Comparison of ENCODE assay signal across 36 cellular contexts in the genomic region with DNA sequence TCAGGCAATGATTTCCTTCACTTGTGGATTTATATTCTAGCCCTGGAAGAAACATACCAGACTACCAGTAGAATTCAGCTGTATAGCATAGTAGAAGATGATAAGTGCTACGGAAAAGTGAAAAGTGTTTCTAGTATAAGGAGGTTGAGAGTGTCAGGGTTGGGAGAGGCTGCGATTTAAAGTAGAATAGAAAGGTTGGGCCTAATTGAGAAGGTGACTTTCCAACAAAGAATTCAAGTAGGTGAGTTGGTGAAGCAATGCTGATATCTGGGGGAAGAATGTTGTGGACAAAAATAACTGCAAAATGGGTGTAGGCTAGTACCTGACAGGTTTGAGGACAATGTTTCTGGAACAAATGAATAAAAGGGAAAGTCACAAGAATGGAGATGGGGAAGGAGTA. TPM values are rescaled to one million over a fixed set of nuclear protein-coding genes. Genes with fewer than 3 reads are reported as not detected.
"Had no signal": no experiment of that assay in that cellular context is flagged by ENCODE, and none has a peak within 500 bp of the region (broad histone marks: within the 10 kb centered on the region; RNA-seq: fewer than 3 reads in every experiment).

No MANE protein-coding gene starts in this region.

- DNase-seq: activated B cell treated with CpG ODN at 0.5 μM for 24 hours; activated CD4-positive, alpha-beta T cell treated with anti-CD3 and anti-CD28 coated beads for 48 hours; activated CD4-positive, alpha-beta T cell treated with anti-CD3 and anti-CD28 coated beads, Interleukin-2, amount 50 U/mL, for 1 hour; activated CD4-positive, alpha-beta T cell treated with anti-CD3 and anti-CD28 coated beads, Interleukin-2, amount 50 U/mL, for 48 hours; activated CD8-positive, alpha-beta memory T cell treated with anti-CD3 and anti-CD28 coated beads for 24 hours; activated CD8-positive, alpha-beta T cell treated with anti-CD3 and anti-CD28 coated beads for 36 hours; activated effector memory CD4-positive, alpha-beta T cell treated with Interleukin-2 at 50 U/mL for 16 hours; activated naive CD4-positive, alpha-beta T cell treated with anti-CD3 and anti-CD28 coated beads for 36 hours; activated naive CD8-positive, alpha-beta T cell treated with anti-CD3 and anti-CD28 coated beads for 36 hours; activated naive CD8-positive, alpha-beta T cell treated with anti-CD3 and anti-CD28 coated beads, Interleukin-2, amount 50 U/mL, for 24 hours; activated T-cell treated with anti-CD3 and anti-CD28 coated beads, Interleukin-2, amount 50 U/mL, for 4 hours; adrenal gland; amygdala; aorta; body of pancreas; central memory CD4-positive, alpha-beta T cell; cerebellar nuclear complex; colonic mucosa; effector CD8-positive, alpha-beta T cell; erythroblast; gastrocnemius medialis; glutamatergic neuron; T-helper 1 cell; T-helper 17 cell; T1000; WERI-Rb-1 had no signal

- H3K9me3 ChIP-seq: adrenal gland, body of pancreas, colonic mucosa, esophagus muscularis mucosa, gastrocnemius medialis had no signal

- ATAC-seq: activated CD4-positive, CD25-positive, alpha-beta regulatory T cell treated with anti-CD3 and anti-CD28 coated beads, Interleukin-2, amount 50 U/mL, for 24 hours; activated CD8-positive, alpha-beta T cell treated with anti-CD3 and anti-CD28 coated beads for 36 hours; activated naive CD8-positive, alpha-beta T cell treated with anti-CD3 and anti-CD28 coated beads, Interleukin-2, amount 50 U/mL, for 24 hours; activated T-cell treated with anti-CD3 and anti-CD28 coated beads, Interleukin-2, amount 50 U/mL, for 4 hours; activated T-helper 17 cell treated with anti-CD3 and anti-CD28 coated beads, Interleukin-2, amount 50 U/mL, for 72 hours; body of pancreas; foreskin keratinocyte; gastrocnemius medialis; T-helper 17 cell had no signal

- H3K4me3 ChIP-seq: adrenal gland, body of pancreas, cardiac muscle cell, colonic mucosa, esophagus muscularis mucosa, gastrocnemius medialis had no signal

- H3K36me3 ChIP-seq: adrenal gland, cardiac muscle cell, colonic mucosa, esophagus muscularis mucosa, gastrocnemius medialis, WERI-Rb-1 had no signal

- H3K27ac Mint-ChIP-seq: activated B cell treated with CpG ODN at 0.5 μM for 24 hours; activated CD8-positive, alpha-beta T cell treated with anti-CD3 and anti-CD28 coated beads for 36 hours; activated naive CD4-positive, alpha-beta T cell treated with anti-CD3 and anti-CD28 coated beads for 36 hours; activated naive CD4-positive, alpha-beta T cell treated with anti-CD3 and anti-CD28 coated beads, Interleukin-2, amount 50 U/mL, for 24 hours; activated naive CD8-positive, alpha-beta T cell treated with anti-CD3 and anti-CD28 coated beads for 36 hours; activated naive CD8-positive, alpha-beta T cell treated with anti-CD3 and anti-CD28 coated beads, Interleukin-2, amount 50 U/mL, for 24 hours; activated T-helper 17 cell treated with anti-CD3 and anti-CD28 coated beads, Interleukin-2, amount 50 U/mL, for 72 hours; T-helper 17 cell; T-helper 2 cell treated with Interferon-gamma antibody and Interleukin-4, amounts not matched to agents 5 μg/mL and 100 μg/mL, for 36 hours had no signal

- H3K9me3 Mint-ChIP-seq: activated B cell treated with CpG ODN at 0.5 μM for 24 hours; activated CD8-positive, alpha-beta T cell treated with anti-CD3 and anti-CD28 coated beads for 36 hours; activated naive CD4-positive, alpha-beta T cell treated with anti-CD3 and anti-CD28 coated beads for 36 hours; activated naive CD4-positive, alpha-beta T cell treated with anti-CD3 and anti-CD28 coated beads, Interleukin-2, amount 50 U/mL, for 24 hours; activated naive CD8-positive, alpha-beta T cell treated with anti-CD3 and anti-CD28 coated beads for 36 hours; activated naive CD8-positive, alpha-beta T cell treated with anti-CD3 and anti-CD28 coated beads, Interleukin-2, amount 50 U/mL, for 24 hours; activated T-cell treated with anti-CD3 and anti-CD28 coated beads, Interleukin-2, amount 50 U/mL, for 4 hours; activated T-helper 17 cell treated with anti-CD3 and anti-CD28 coated beads, Interleukin-2, amount 50 U/mL, for 72 hours; T-helper 2 cell treated with Interferon-gamma antibody and Interleukin-4, amounts not matched to agents 5 μg/mL and 100 μg/mL, for 36 hours had no signal

- H3K27ac ChIP-seq: adrenal gland, body of pancreas, cardiac muscle cell, colonic mucosa, esophagus muscularis mucosa, foreskin keratinocyte, gastrocnemius medialis, WERI-Rb-1 had no signal

- H3K27me3 ChIP-seq: adrenal gland, body of pancreas, cardiac muscle cell, colonic mucosa, esophagus muscularis mucosa, foreskin keratinocyte, gastrocnemius medialis had no signal

- H3K4me3 Mint-ChIP-seq: activated B cell treated with CpG ODN at 0.5 μM for 24 hours; activated CD8-positive, alpha-beta T cell treated with anti-CD3 and anti-CD28 coated beads for 36 hours; activated naive CD4-positive, alpha-beta T cell treated with anti-CD3 and anti-CD28 coated beads for 36 hours; activated naive CD4-positive, alpha-beta T cell treated with anti-CD3 and anti-CD28 coated beads, Interleukin-2, amount 50 U/mL, for 24 hours; activated naive CD8-positive, alpha-beta T cell treated with anti-CD3 and anti-CD28 coated beads for 36 hours; activated naive CD8-positive, alpha-beta T cell treated with anti-CD3 and anti-CD28 coated beads, Interleukin-2, amount 50 U/mL, for 24 hours; activated T-cell treated with anti-CD3 and anti-CD28 coated beads, Interleukin-2, amount 50 U/mL, for 4 hours; activated T-helper 17 cell treated with anti-CD3 and anti-CD28 coated beads, Interleukin-2, amount 50 U/mL, for 72 hours; T-helper 17 cell; T-helper 2 cell treated with Interferon-gamma antibody and Interleukin-4, amounts not matched to agents 5 μg/mL and 100 μg/mL, for 36 hours had no signal

- H3K36me3 Mint-ChIP-seq: activated naive CD4-positive, alpha-beta T cell treated with anti-CD3 and anti-CD28 coated beads, Interleukin-2, amount 50 U/mL, for 24 hours; activated naive CD8-positive, alpha-beta T cell treated with anti-CD3 and anti-CD28 coated beads for 36 hours had no signal

- H3K27me3 Mint-ChIP-seq: activated T-helper 17 cell treated with anti-CD3 and anti-CD28 coated beads, Interleukin-2, amount 50 U/mL, for 72 hours; T-helper 17 cell had no signal

- H3K4me1 ChIP-seq: adrenal gland, body of pancreas, colonic mucosa, esophagus muscularis mucosa had no signal

- FAIRE-seq: endometrium, endothelial cell of umbilical vein had no signal

RNA-seq across cellular contexts. Expression of gene TMEM207, which starts 22.6 kb away (rescaled TPM):
- total RNA-seq: activated B cell treated with CpG ODN at 0.5 μM for 24 hours; activated CD8-positive, alpha-beta T cell treated with anti-CD3 and anti-CD28 coated beads for 36 hours; activated naive CD4-positive, alpha-beta T cell treated with anti-CD3 and anti-CD28 coated beads for 36 hours; activated naive CD8-positive, alpha-beta T cell treated with anti-CD3 and anti-CD28 coated beads for 36 hours; activated T-cell treated with anti-CD3 and anti-CD28 coated beads, Interleukin-2, amount 50 U/mL, for 4 hours; activated T-helper 17 cell treated with anti-CD3 and anti-CD28 coated beads, Interleukin-2, amount 50 U/mL, for 72 hours; adrenal gland; aorta; body of pancreas; cardiac muscle cell; colonic mucosa; dermis microvascular lymphatic vessel endothelial cell; endothelial cell of umbilical vein; esophagus muscularis mucosa; foreskin keratinocyte; gastrocnemius medialis; T-helper 17 cell had no signal
- polyA plus RNA-seq: adrenal gland, aorta, cardiac muscle cell, endothelial cell of umbilical vein, foreskin keratinocyte had no signal

RNA-seq across cellular contexts. Expression of gene CLDN16, which starts 39.1 kb away (rescaled TPM):
- total RNA-seq: activated B cell treated with CpG ODN at 0.5 μM for 24 hours; activated CD8-positive, alpha-beta T cell treated with anti-CD3 and anti-CD28 coated beads for 36 hours; activated naive CD4-positive, alpha-beta T cell treated with anti-CD3 and anti-CD28 coated beads for 36 hours; activated naive CD8-positive, alpha-beta T cell treated with anti-CD3 and anti-CD28 coated beads for 36 hours; activated T-cell treated with anti-CD3 and anti-CD28 coated beads, Interleukin-2, amount 50 U/mL, for 4 hours; activated T-helper 17 cell treated with anti-CD3 and anti-CD28 coated beads, Interleukin-2, amount 50 U/mL, for 72 hours; aorta; colonic mucosa; dermis microvascular lymphatic vessel endothelial cell; endothelial cell of umbilical vein; esophagus muscularis mucosa; gastrocnemius medialis; T-helper 17 cell had no signal
- polyA plus RNA-seq: aorta, cardiac muscle cell, foreskin keratinocyte had no signal
